15 cellular contexts compared by ENCODE assay signal in genomic region chr11:109940816-109941215, GRCh38.
DNase-seq lines count a peak whose midpoint lies in the region; ATAC-seq, FAIRE-seq and TF ChIP-seq lines count a peak whose summit lies in the region.
"Had no signal": no experiment of that assay in that cellular context is flagged by ENCODE, and none has a peak within 500 bp of the region (broad histone marks: within the 10 kb centered on the region; RNA-seq: fewer than 3 reads in every experiment).

No MANE protein-coding gene starts in this region.

- POLR2A ChIA-PET in A549 (lab: Yijun Ruan, JAX): interaction anchor here (1.2 to 1.4 kb wide), 2 partner anchors 89 to 152 kb away, joined by 3 to 7 read pairs; no protein-coding TSS in a partner anchor

- H3K36me3 ChIP-seq in GM23248 (ENCODE audit: low read depth) (no peaks in the 10 kb centered on the region), body of pancreas (replicated peaks in 1 of 2; ENCODE audit: insufficient read depth in 1 of 2, low read depth in 2 of 2) (no peaks in the 10 kb centered on the region)
- H3K36me3 ChIP-seq: BLaER1 had no signal

- TF ChIP-seq RAD21 in A549 (conservative IDR thresholded peaks at IDR 0.05 in 1 of 2, IDR thresholded peaks at IDR 0.05 in 1 of 2): no peak

- no peak for TF ChIP-seq POLR2A in A549 (IDR thresholded peaks at IDR 0.05; ENCODE audit: low read length)
- TF ChIP-seq POLR2A in body of pancreas (IDR thresholded peaks at IDR 0.05): no peak

- TF ChIP-seq CTCF in A549 (IDR thresholded peaks at IDR 0.05): no peak
- TF ChIP-seq CTCF in body of pancreas (IDR thresholded peaks at IDR 0.05): no peak

- H3F3A ChIP-seq in GM23248 (ENCODE audit: insufficient read depth): 0 out of 2 replicates have a peak, but pooled peaks cover 10% of the 10 kb centered on the region

- peaks cover 19% of the 10 kb centered on the region; the same call in 2 of the 3 replicates for H3K4me1 ChIP-seq in A549
- peaks cover 27% of the 10 kb centered on the region for H3K4me1 ChIP-seq in GM23248 (ENCODE audit: insufficient read depth)
- no peaks in the 10 kb centered on the region for H3K4me1 ChIP-seq in body of pancreas

- no peaks in the 10 kb centered on the region for H4K20me1 ChIP-seq in GM23248 (ENCODE audit: insufficient read depth)
- H4K20me1 ChIP-seq: BLaER1 had no signal

- H3K9me2 ChIP-seq in GM23248 (ENCODE audit: insufficient read depth): no peaks in the 10 kb centered on the region

- DNase-seq in A549 (ENCODE audit: low read depth in 1 of 2, low spot score in 1 of 2): peak; percentile 28 to 89
- peak; percentile 95 for DNase-seq in GM23248
- DNase-seq in RPMI7951 (ENCODE audit: low read depth): peak; percentile 95
- DNase-seq in epidermal melanocyte (ENCODE audit: insufficient read length, low spot score): no peak
- DNase-seq in body of pancreas: no peak
- DNase-seq in UCSD-AML1 (lab: John Stamatoyannopoulos, UW; ENCODE audit: unreplicated experiment): no peak
- DNase-seq: activated CD4-positive, alpha-beta T cell treated with anti-CD3 and anti-CD28 coated beads, Interleukin-2, amount 50 U/mL, for 48 hours; activated naive CD4-positive, alpha-beta T cell treated with anti-CD3 and anti-CD28 coated beads for 36 hours; dorsolateral prefrontal cortex; NCI-H446; psoas muscle had no signal

- H3K4me2 ChIP-seq in A549 (peak overlapping the region; percentile 70), GM23248 (ENCODE audit: unreplicated experiment) (peak overlapping the region; percentile 12)
- H3K4me2 ChIP-seq: BLaER1 had no signal

- in situ Hi-C loops in GM23248 (cut with MboI): loop anchor here (25.0 kb wide), 1 partner anchor 1229 kb away; no protein-coding TSS in a partner anchor

- intact Hi-C loops in body of pancreas (cut with DNase I): no loop called here

- CTCF ChIA-PET in A549 (lab: Yijun Ruan, JAX): interaction anchor here (0.6 to 2.7 kb wide), 6 partner anchors 88 to 1933 kb away, joined by 3 to 13 read pairs (median 3); no protein-coding TSS in a partner anchor

- ATAC-seq in A549: peak; percentile 93 to 96
- peak; percentile 71 for ATAC-seq in esophagus mucosa
- ATAC-seq in GM21526 (IDR thresholded peaks at IDR 0.05; ENCODE audit: low FRiP score, unreplicated experiment): no peak
- ATAC-seq in body of pancreas: no peak
- ATAC-seq: psoas muscle had no signal

- 7% methylated on average over 8 of the region's 8 CpGs for WGBS in A549 (ENCODE audit: missing lambda C conversion rate)
- WGBS in GM23248 (ENCODE audit: low coverage in 1 of 2, low lambda C conversion rate in 2 of 2, missing lambda C conversion rate in 2 of 2), 2 experiments: 33 to 40% methylated on average over 8 of the region's 8 CpGs
- WGBS in body of pancreas, 2 donors: 52% methylated on average over 8 of the region's 8 CpGs

- H3K9me3 ChIP-seq in A549 (no peaks in the 10 kb centered on the region), GM23248 (ENCODE audit: low read depth) (no peaks in the 10 kb centered on the region), body of pancreas (no peaks in the 10 kb centered on the region)
- H3K9me3 ChIP-seq: BLaER1, psoas muscle had no signal

- H3K4me3 ChIP-seq in A549: no peak overlapping the region
- no peak overlapping the region for H3K4me3 ChIP-seq in GM23248
- no peak overlapping the region for H3K4me3 ChIP-seq in body of pancreas
- H3K4me3 ChIP-seq: BLaER1, dorsolateral prefrontal cortex, psoas muscle, SK-N-MC had no signal

- peak overlapping the region; percentile 14; the same call in 1 of the 2 replicates for H3K9ac ChIP-seq in GM23248
- H3K9ac ChIP-seq: BLaER1 had no signal

- no peaks in the 10 kb centered on the region for H3K79me2 ChIP-seq in GM23248 (ENCODE audit: insufficient read depth)

- peak overlapping the region; percentile 47 for H2AFZ ChIP-seq in GM23248

- no peaks in the 10 kb centered on the region for H3K27me3 ChIP-seq in GM23248 (replicated peaks; ENCODE audit: insufficient read depth)
- H3K27me3 ChIP-seq in body of pancreas: no peaks in the 10 kb centered on the region
- H3K27me3 ChIP-seq: BLaER1, dorsolateral prefrontal cortex had no signal

- no peak for FAIRE-seq in A549 (lab: Jason Lieb, UNC)

- TF ChIP-seq EP300 in A549 (IDR thresholded peaks at IDR 0.05): no peak

- H3K27ac ChIP-seq in A549 (peak overlapping the region; percentile 54 to 75), GM23248 (peak overlapping the region; percentile 47), body of pancreas (no peak overlapping the region)
- H3K27ac ChIP-seq: BLaER1, dorsolateral prefrontal cortex, psoas muscle, SK-N-MC had no signal

TF ChIP-seq in A549, 52 proteins besides CTCF, POLR2A, EP300 and RAD21 (continues in another document):
- TF ChIP-seq HOXB13 (CRISPR knock-in tag; IDR thresholded peaks at IDR 0.05; ENCODE audit: low read depth) (no peak), E2F6 (IDR thresholded peaks at IDR 0.05; ENCODE audit: borderline replicate concordance, low read depth) (no peak), EHMT2 (IDR thresholded peaks at IDR 0.05; ENCODE audit: low read depth) (no peak), MYC (IDR thresholded peaks at IDR 0.05; ENCODE audit: borderline replicate concordance, low read length) (no peak), HDAC2 (IDR thresholded peaks at IDR 0.05) (no peak), NR3C1 (IDR thresholded peaks at IDR 0.05) (no peak), FOSL2 (IDR thresholded peaks at IDR 0.05) (peak; percentile 53; the same call in 1 of the 2 replicates), FOSL2 (CRISPR knock-in tag; IDR thresholded peaks at IDR 0.05) (peak; percentile 90), HOXA7 (CRISPR knock-in tag; IDR thresholded peaks at IDR 0.05) (no peak), HES2 (IDR thresholded peaks at IDR 0.05) (no peak), FOXS1 (CRISPR knock-in tag; IDR thresholded peaks at IDR 0.05) (no peak), CHD4 (IDR thresholded peaks at IDR 0.05; ENCODE audit: borderline replicate concordance) (no peak), FOSB (CRISPR knock-in tag; IDR thresholded peaks at IDR 0.05) (no peak), JUN (IDR thresholded peaks at IDR 0.05) (no peak), CHD2 (IDR thresholded peaks at IDR 0.05; ENCODE audit: low read length, partially characterized antibody) (no peak), GATA3 (IDR thresholded peaks at IDR 0.05; ENCODE audit: borderline replicate concordance) (no peak; the same call in 1 of the 2 replicates), POLR2AphosphoS2 (conservative IDR thresholded peaks at IDR 0.05; ENCODE audit: low read length) (no peak), ZC3H11A (IDR thresholded peaks at IDR 0.05) (no peak), EHF (CRISPR knock-in tag; IDR thresholded peaks at IDR 0.05) (no peak), RNF2 (IDR thresholded peaks at IDR 0.05; ENCODE audit: borderline replicate concordance, low read depth) (no peak), RFX5 (IDR thresholded peaks at IDR 0.05) (no peak), JUNB (IDR thresholded peaks at IDR 0.05) (peak; percentile 43; the same call in 1 of the 2 replicates), MAFK (IDR thresholded peaks at IDR 0.05; ENCODE audit: partially characterized antibody) (peak; percentile 56), ZNF302 (CRISPR knock-in tag; IDR thresholded peaks at IDR 0.05) (no peak), TP53 (CRISPR knock-in tag; IDR thresholded peaks at IDR 0.05) (no peak), NFE2L2 (conservative IDR thresholded peaks at IDR 0.05; ENCODE audit: low read length) (peak; percentile 45), HEYL (CRISPR knock-in tag; IDR thresholded peaks at IDR 0.05) (no peak), KDM5A (IDR thresholded peaks at IDR 0.05) (no peak), HMGXB4 (CRISPR knock-in tag; IDR thresholded peaks at IDR 0.05; ENCODE audit: borderline replicate concordance) (no peak), BHLHE40 (IDR thresholded peaks at IDR 0.05; ENCODE audit: low read depth, low read length) (0 out of 2 replicates have a peak, but pooled peaks have one; percentile 8)
- TF ChIP-seq, protein P1, sequence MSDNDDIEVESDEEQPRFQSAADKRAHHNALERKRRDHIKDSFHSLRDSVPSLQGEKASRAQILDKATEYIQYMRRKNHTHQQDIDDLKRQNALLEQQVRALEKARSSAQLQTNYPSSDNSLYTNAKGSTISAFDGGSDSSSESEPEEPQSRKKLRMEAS (IDR thresholded peaks at IDR 0.05): peak; percentile 44; the same call in 1 of the 2 replicates
- TF ChIP-seq, protein P2, sequence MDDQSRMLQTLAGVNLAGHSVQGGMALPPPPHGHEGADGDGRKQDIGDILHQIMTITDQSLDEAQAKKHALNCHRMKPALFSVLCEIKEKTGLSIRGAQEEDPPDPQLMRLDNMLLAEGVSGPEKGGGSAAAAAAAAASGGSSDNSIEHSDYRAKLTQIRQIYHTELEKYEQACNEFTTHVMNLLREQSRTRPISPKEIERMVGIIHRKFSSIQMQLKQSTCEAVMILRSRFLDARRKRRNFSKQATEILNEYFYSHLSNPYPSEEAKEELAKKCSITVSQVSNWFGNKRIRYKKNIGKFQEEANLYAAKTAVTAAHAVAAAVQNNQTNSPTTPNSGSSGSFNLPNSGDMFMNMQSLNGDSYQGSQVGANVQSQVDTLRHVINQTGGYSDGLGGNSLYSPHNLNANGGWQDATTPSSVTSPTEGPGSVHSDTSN (IDR thresholded peaks at IDR 0.05): no peak

Comparison
In these comparisons a context has a peak if more than half of its experiments do, and no peak if none do; other contexts are left out.
1. ATAC-seq: peak in A549 (2 of 2) and esophagus mucosa (single experiment); none in GM21526 (single experiment) and body of pancreas (single experiment).
2. DNase-seq: peak in A549 (2 of 2), GM23248 (single experiment) and RPMI7951 (single experiment); none in epidermal melanocyte (single experiment), body of pancreas (0 of 4) and UCSD-AML1 (single experiment).
3. H3K27ac ChIP-seq: peak in A549 (2 of 2) and GM23248 (single experiment); none in body of pancreas (0 of 4).